In genomic region chr2:71000780-71001591, GRCh38 we compare ENCODE assay signal across 8 cellular contexts. TPM values are rescaled to one million over a fixed set of nuclear protein-coding genes. Genes with fewer than 3 reads are reported as not detected.
DNase-seq lines count a peak whose midpoint lies in the region; ATAC-seq and TF ChIP-seq lines count a peak whose summit lies in the region.

No MANE protein-coding gene starts in this region.

- no peak overlapping the region for H3K9ac ChIP-seq in liver (ENCODE audit: low read depth in 1 of 2, low read length in 2 of 2)

- H3K27me3 ChIP-seq in AG04450 (ENCODE audit: control insufficient read depth, insufficient read depth, low read length) (peaks cover 10% of the 10 kb centered on the region), liver (ENCODE audit: control insufficient read depth in 4 of 4, insufficient read depth in 4 of 4, low read length in 3 of 4) (no peaks in the 10 kb centered on the region)

- TF ChIP-seq RAD21 in liver (IDR thresholded peaks at IDR 0.05), result peak; percentile 69 to 78

- peak; percentile 96 for ATAC-seq in GM18858 (IDR thresholded peaks at IDR 0.05; ENCODE audit: unreplicated experiment)
- peak; percentile 85 for ATAC-seq in HG03045 (IDR thresholded peaks at IDR 0.05; ENCODE audit: unreplicated experiment)

- no peaks in the 10 kb centered on the region for H3K36me3 ChIP-seq in liver (ENCODE audit: control insufficient read depth in 4 of 4, insufficient read depth in 3 of 4, low read depth in 1 of 4, low read length in 3 of 4)

- peaks cover 0 to 4% (median 2%) of the 10 kb centered on the region in 4 donors for H3K4me1 ChIP-seq in liver (ENCODE audit: control insufficient read depth in 4 of 4, insufficient read depth in 4 of 4, low read length in 3 of 4)

- TF ChIP-seq CTCF in AG04450 (IDR thresholded peaks at IDR 0.05; ENCODE audit: low read depth, low read length), result peak; percentile 96
- TF ChIP-seq CTCF in liver (IDR thresholded peaks at IDR 0.05; ENCODE audit: low read depth, low read length, missing input control), result peak; percentile 84

- H3K9me3 ChIP-seq in AG04450 (ENCODE audit: control insufficient read depth, insufficient read depth, low read length) (no peaks in the 10 kb centered on the region), liver (ENCODE audit: control insufficient read depth in 4 of 4, low read length in 3 of 4) (no peaks in the 10 kb centered on the region)

- POLR2A ChIA-PET in AG04450 (lab: Yijun Ruan, JAX), result interaction anchor here (0.8 to 1.7 kb wide), 2 partner anchors 67 to 331 kb away, joined by 4 to 7 read pairs; partner anchors contain the start of genes NAGK and ZNF638

- H3K4me3 ChIP-seq in AG04450 (ENCODE audit: low read depth, low read length) (peak overlapping the region; percentile 45), liver (ENCODE audit: low read depth in 1 of 3, low read length in 3 of 3) (peak overlapping the region in 2 of 3 donors; percentile 28 to 66)

- no peak overlapping the region for H3K27ac ChIP-seq in AG04450 (ENCODE audit: low read depth, low read length)
- H3K27ac ChIP-seq in liver (ENCODE audit: low read depth in 1 of 2, low read length in 2 of 2), result no peak overlapping the region

- 23% methylated on average over 21 of the region's 21 CpGs for WGBS in liver

- no peak for DNase-seq in AG04450 (ENCODE audit: low read depth, low spot score)
- DNase-seq in NCI-H2196 (lab: John Stamatoyannopoulos, UW; ENCODE audit: unreplicated experiment), result peak; percentile 20
- peak; percentile 63 for DNase-seq in activated CD4-positive, CD25-positive, alpha-beta regulatory T cell treated with anti-CD3 and anti-CD28 coated beads, Interleukin-2, amount 50 U/mL, for 16 hours (ENCODE audit: low read depth, low spot score)
- DNase-seq in central memory CD4-positive, alpha-beta T cell, result peak; percentile 75
- peak; percentile 75 to 79 for DNase-seq in stimulated activated CD4-positive, alpha-beta T cell treated with anti-CD3 and anti-CD28 coated beads, Interleukin-4, amount 100 ng/mL, for 4 hours

- CTCF ChIA-PET in AG04450 (lab: Charles Lee), result interaction anchor here (0.6 to 2.4 kb wide), 26 partner anchors 9 to 697 kb away, joined by 3 to 14 read pairs (median 4); partner anchors contain the start of genes ANKRD53 and NAGK

TF ChIP-seq in liver, 16 proteins besides CTCF, POLR2A, EP300 and RAD21:
- no peak for TF ChIP-seq EGR1 (IDR thresholded peaks at IDR 0.05; ENCODE audit: low read depth in 2 of 2)
- no peak for TF ChIP-seq HNF4A (conservative IDR thresholded peaks at IDR 0.05)
- TF ChIP-seq GABPA (IDR thresholded peaks at IDR 0.05 in 1 of 2, conservative IDR thresholded peaks at IDR 0.05 in 1 of 2), result peak; percentile 59 to 81
- TF ChIP-seq FOXA1 (IDR thresholded peaks at IDR 0.05), result no peak
TF ChIP-seq in liver: peak in this region for 1.

RNA-seq across cellular contexts. Expression of gene TEX261, which starts 6.3 kb away (rescaled TPM):
- polyA plus RNA-seq in AG04450 (2011; rRNA removed) (106 and 119 TPM in 2 replicates), liver (10 to 100 TPM; 14.2 to 33.8 TPM)
- 94.7 and 123 TPM in 2 replicates for polyA minus RNA-seq in AG04450 (2011; rRNA and poly(A)+ RNA removed)
- total RNA-seq in liver, result 10 to 100 TPM; 15.0 to 54.8 TPM

RNA-seq across cellular contexts. Expression of gene ANKRD53, which starts 22.6 kb away (rescaled TPM):
- polyA plus RNA-seq in AG04450 (2011; rRNA removed), result 0.72 and 1.1 TPM in 2 replicates
- polyA minus RNA-seq in AG04450 (2011; rRNA and poly(A)+ RNA removed), result 2.1 and 3.6 TPM in 2 replicates
- total RNA-seq in liver, result under 1 TPM; 0.33 to 0.50 TPM
- under 1 TPM; 0.29 to 0.46 TPM for polyA plus RNA-seq in liver
